Comparison of ENCODE assay signal across 14 cellular contexts in the genomic region with DNA sequence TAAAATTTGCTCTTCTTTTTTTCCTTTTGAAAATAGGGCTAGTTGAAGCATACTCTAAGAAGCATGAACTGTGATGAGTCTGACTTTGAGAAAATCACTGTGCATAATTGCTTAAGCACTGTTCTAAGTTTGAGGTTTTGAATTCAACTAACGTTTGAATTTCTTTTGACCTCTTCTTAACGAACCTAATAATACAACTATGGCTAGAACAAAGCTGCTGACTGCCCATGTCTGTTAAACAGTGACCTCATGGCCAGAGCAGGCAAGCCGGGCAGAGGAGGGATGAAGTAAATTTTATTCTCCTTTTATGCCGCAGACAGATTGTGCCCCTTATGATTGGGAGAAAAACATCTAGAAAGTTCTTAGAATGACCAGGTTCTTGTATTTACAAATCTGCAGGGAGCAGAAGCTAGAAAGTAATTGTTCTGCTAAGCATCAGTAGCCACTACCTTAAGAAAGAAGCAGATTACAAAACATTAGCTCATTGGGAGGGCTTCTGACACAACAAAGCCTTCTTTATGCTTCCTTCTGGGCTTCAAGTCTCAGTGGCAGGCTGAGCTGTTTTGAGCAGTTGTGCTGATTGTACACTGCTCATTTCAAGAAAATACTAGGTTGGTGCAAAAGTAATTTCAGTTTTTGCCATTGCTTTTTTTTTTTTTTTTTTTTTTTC.
DNase-seq lines count a peak whose midpoint lies in the region; ATAC-seq and TF ChIP-seq lines count a peak whose summit lies in the region.
"Had no signal": no experiment of that assay in that cellular context is flagged by ENCODE, and none has a peak within 500 bp of the region (broad histone marks: within the 10 kb centered on the region; RNA-seq: fewer than 3 reads in every experiment).

No MANE protein-coding gene starts in this region.

- intact Hi-C loops in A673 (cut with micrococcal nuclease; ENCODE audit: unreplicated experiment) = loop anchor here (10.0 kb wide), 2 partner anchors 434 to 824 kb away; partner anchors contain the start of gene LTBP1
- intact Hi-C loops in CD14-positive monocyte (cut with micrococcal nuclease) = no loop called here

- POLR2A ChIA-PET in A673 (lab: Charles Lee; ENCODE audit: low non-redundant PET) = no interaction called here

- H3K4me1 Mint-ChIP-seq in endodermal cell (peaks cover 8% of the 10 kb centered on the region), CD14-positive monocyte (peaks cover 2% of the 10 kb centered on the region)
- H3K4me1 Mint-ChIP-seq in stimulated activated effector memory CD8-positive, alpha-beta T cell treated with anti-CD3 and anti-CD28 coated beads, Interleukin-12 subunit alpha, Interleukin-12 subunit beta, amount 100 ng/mL, for 72 hours = no peaks in the 10 kb centered on the region

- H3K4me3 ChIP-seq in A673 (ENCODE audit: low read depth, low read length, poor library complexity, severe bottlenecking) = no peak overlapping the region
- H3K4me3 ChIP-seq in NB4 (ENCODE audit: low read depth, low read length) = no peak overlapping the region
- H3K4me3 ChIP-seq in endodermal cell (ENCODE audit: low read length) = no peak overlapping the region
- no peak overlapping the region for H3K4me3 ChIP-seq in mesenchymal stem cell (ENCODE audit: insufficient read depth in 1 of 2, low read depth in 1 of 2, low read length in 2 of 2)
- H3K4me3 ChIP-seq: hepatocyte, vagina had no signal

- H3K14ac ChIP-seq in mesenchymal stem cell (ENCODE audit: low read length in 2 of 2) = no peak overlapping the region

- no peaks in the 10 kb centered on the region for H3K4me1 ChIP-seq in A673 (ENCODE audit: insufficient read depth, low read length, poor library complexity, severe bottlenecking)
- H3K4me1 ChIP-seq in endodermal cell (ENCODE audit: control insufficient read depth, insufficient read depth, low read length) = no peaks in the 10 kb centered on the region
- peaks cover 2% of the 10 kb centered on the region for H3K4me1 ChIP-seq in mesenchymal stem cell (ENCODE audit: control insufficient read depth, insufficient read depth, low read depth, low read length)
- peaks cover 6% of the 10 kb centered on the region for H3K4me1 ChIP-seq in foreskin keratinocyte
- H3K4me1 ChIP-seq: vagina had no signal

- TF ChIP-seq CTCF in A673 (conservative IDR thresholded peaks at IDR 0.05; ENCODE audit: low read depth, low read length) = no peak
- TF ChIP-seq CTCF in NB4 (IDR thresholded peaks at IDR 0.05; ENCODE audit: low read depth, low read length) = no peak
- TF ChIP-seq CTCF in endodermal cell (conservative IDR thresholded peaks at IDR 0.05) = no peak
- no peak for TF ChIP-seq CTCF in foreskin keratinocyte (conservative IDR thresholded peaks at IDR 0.05)
- no peak for TF ChIP-seq CTCF in CD14-positive monocyte (IDR thresholded peaks at IDR 0.05)

- H2BK12ac ChIP-seq in mesenchymal stem cell (ENCODE audit: low read length in 2 of 2) = no peak overlapping the region

- ATAC-seq in foreskin keratinocyte = no peak
- ATAC-seq in HG03439 (IDR thresholded peaks at IDR 0.05; ENCODE audit: unreplicated experiment) = no peak
- ATAC-seq in stimulated activated effector memory CD8-positive, alpha-beta T cell treated with anti-CD3 and anti-CD28 coated beads, Interleukin-12 subunit alpha, Interleukin-12 subunit beta, amount 100 ng/mL, for 72 hours = no peak
- ATAC-seq: T-cell had no signal

- CTCF ChIA-PET in A673 (lab: Charles Lee) = interaction anchor here (0.7 kb wide), 2 partner anchors 14 to 99 kb away, joined by 3 to 12 read pairs; no protein-coding TSS in a partner anchor

- H4K91ac ChIP-seq in mesenchymal stem cell (ENCODE audit: low read length) = no peak overlapping the region

- no peak overlapping the region for H2AK5ac ChIP-seq in mesenchymal stem cell (ENCODE audit: low read length, severe bottlenecking)

- no peak overlapping the region for H2BK120ac ChIP-seq in mesenchymal stem cell (ENCODE audit: low read depth, low read length)

- H3K18ac ChIP-seq in mesenchymal stem cell (ENCODE audit: low read depth in 1 of 2, low read length in 2 of 2) = no peak overlapping the region

- H4K8ac ChIP-seq in mesenchymal stem cell (ENCODE audit: low read length) = no peak overlapping the region

- TF ChIP-seq POLR2A in NB4 (IDR thresholded peaks at IDR 0.05; ENCODE audit: extremely low read depth, insufficient read length) = no peak

- H3K36me3 Mint-ChIP-seq in endodermal cell (ENCODE audit: low read depth) (no peaks in the 10 kb centered on the region), CD14-positive monocyte (no peaks in the 10 kb centered on the region)
- H3K36me3 Mint-ChIP-seq in stimulated activated effector memory CD8-positive, alpha-beta T cell treated with anti-CD3 and anti-CD28 coated beads, Interleukin-12 subunit alpha, Interleukin-12 subunit beta, amount 100 ng/mL, for 72 hours = no peaks in the 10 kb centered on the region
- H3K36me3 Mint-ChIP-seq: T-cell had no signal

- H3K27me3 ChIP-seq in A673 (replicated peaks; ENCODE audit: insufficient read depth, low read depth, low read length, poor library complexity) = no peaks in the 10 kb centered on the region
- no peaks in the 10 kb centered on the region for H3K27me3 ChIP-seq in endodermal cell (ENCODE audit: control insufficient read depth, insufficient read depth, low read length, poor library complexity, severe bottlenecking)
- H3K27me3 ChIP-seq in mesenchymal stem cell (ENCODE audit: control insufficient read depth in 1 of 2, insufficient read depth in 1 of 2, low read length in 2 of 2) = no peaks in the 10 kb centered on the region
- H3K27me3 ChIP-seq in foreskin keratinocyte = no peaks in the 10 kb centered on the region
- H3K27me3 ChIP-seq: hepatocyte, vagina had no signal

- WGBS in endodermal cell (ENCODE audit: insufficient coverage in 1 of 2, insufficient read length in 1 of 2), 2 experiments = 61 to 88% methylated on average over 2 to 4 of the region's 4 CpGs
- WGBS in mesenchymal stem cell = 88% methylated on average over 2 of the region's 4 CpGs

- H3K4me2 ChIP-seq in mesenchymal stem cell (ENCODE audit: low read length, poor library complexity, severe bottlenecking) = no peak overlapping the region
- H3K4me2 ChIP-seq: hepatocyte had no signal

- H2BK5ac ChIP-seq in mesenchymal stem cell (ENCODE audit: low read depth, low read length, poor library complexity, severe bottlenecking) = no peak overlapping the region

- H3K9me3 Mint-ChIP-seq in endodermal cell (no peaks in the 10 kb centered on the region), CD14-positive monocyte (peaks cover 0 to 3% (median 0%) of the 10 kb centered on the region in 7 donors)
- no peaks in the 10 kb centered on the region for H3K9me3 Mint-ChIP-seq in stimulated activated effector memory CD8-positive, alpha-beta T cell treated with anti-CD3 and anti-CD28 coated beads, Interleukin-12 subunit alpha, Interleukin-12 subunit beta, amount 100 ng/mL, for 72 hours
- H3K9me3 Mint-ChIP-seq: T-cell had no signal

- no peak overlapping the region for H3K4me3 Mint-ChIP-seq in endodermal cell
- no peak overlapping the region for H3K4me3 Mint-ChIP-seq in stimulated activated effector memory CD8-positive, alpha-beta T cell treated with anti-CD3 and anti-CD28 coated beads, Interleukin-12 subunit alpha, Interleukin-12 subunit beta, amount 100 ng/mL, for 72 hours
- H3K4me3 Mint-ChIP-seq in CD14-positive monocyte = no peak overlapping the region
- H3K4me3 Mint-ChIP-seq: T-cell had no signal

- H2AFZ ChIP-seq in mesenchymal stem cell (ENCODE audit: low read depth, low read length) = no peak overlapping the region
- H2AFZ ChIP-seq: hepatocyte had no signal

- H3K79me1 ChIP-seq in mesenchymal stem cell (replicated peaks; ENCODE audit: low read length, poor library complexity, severe bottlenecking) = no peaks in the 10 kb centered on the region

- no peaks in the 10 kb centered on the region for H3K27me3 Mint-ChIP-seq in endodermal cell (ENCODE audit: insufficient read depth)
- peaks cover 0 to 5% (median 1%) of the 10 kb centered on the region in 3 donors for H3K27me3 Mint-ChIP-seq in CD14-positive monocyte (ENCODE audit: low read depth in 3 of 3)

- no peaks in the 10 kb centered on the region for H3K9me3 ChIP-seq in A673 (ENCODE audit: low read depth, low read length, poor library complexity, severe bottlenecking)
- no peaks in the 10 kb centered on the region for H3K9me3 ChIP-seq in endodermal cell (ENCODE audit: control insufficient read depth, low read length)
- H3K9me3 ChIP-seq in mesenchymal stem cell (ENCODE audit: control insufficient read depth, low read length) = no peaks in the 10 kb centered on the region
- H3K9me3 ChIP-seq: vagina had no signal

- H3K23ac ChIP-seq in mesenchymal stem cell (ENCODE audit: low read length in 2 of 2) = no peak overlapping the region

- no peak overlapping the region for H3K4ac ChIP-seq in mesenchymal stem cell (ENCODE audit: low read depth in 1 of 2, low read length in 2 of 2)

- no TSS peak for BruUV-seq in A673 (replicated peaks; lab: Mats Ljungman, UMichigan)

- peak; percentile 7 for DNase-seq in A673 (ENCODE audit: low spot score)
- peak; percentile 17 for DNase-seq in NB4 (ENCODE audit: low read depth)
- no peak for DNase-seq in endodermal cell
- DNase-seq in mesenchymal stem cell = peak; percentile 38
- no peak for DNase-seq in foreskin keratinocyte
- DNase-seq in stimulated activated effector memory CD8-positive, alpha-beta T cell treated with anti-CD3 and anti-CD28 coated beads, Interleukin-12 subunit alpha, Interleukin-12 subunit beta, amount 100 ng/mL, for 72 hours (ENCODE audit: low spot score in 2 of 2) = no peak
- no peak for DNase-seq in CD14-positive monocyte (ENCODE audit: low spot score)
- DNase-seq: dermis blood vessel endothelial cell, NCI-H1436 treated with DMSO at 0.1 percent for 48 hours, small intestine, T-cell had no signal

- H3K9ac ChIP-seq in endodermal cell (ENCODE audit: extremely low read depth, low read length, poor library complexity, severe bottlenecking) (no peak overlapping the region), mesenchymal stem cell (ENCODE audit: low read length) (no peak overlapping the region)

- H2BK15ac ChIP-seq in mesenchymal stem cell (ENCODE audit: low read depth, poor library complexity, severe bottlenecking) = no peak overlapping the region

- H3K27ac ChIP-seq in A673 (ENCODE audit: low read depth, low read length, poor library complexity, severe bottlenecking) (no peak overlapping the region), endodermal cell (ENCODE audit: low read depth, low read length) (peak overlapping the region; percentile 82), mesenchymal stem cell (ENCODE audit: low read length, poor library complexity, severe bottlenecking) (no peak overlapping the region), foreskin keratinocyte (no peak overlapping the region)
- H3K27ac ChIP-seq: hepatocyte, vagina had no signal

- H3K27ac Mint-ChIP-seq in endodermal cell = peak overlapping the region; percentile 13
- no peak overlapping the region for H3K27ac Mint-ChIP-seq in stimulated activated effector memory CD8-positive, alpha-beta T cell treated with anti-CD3 and anti-CD28 coated beads, Interleukin-12 subunit alpha, Interleukin-12 subunit beta, amount 100 ng/mL, for 72 hours
- H3K27ac Mint-ChIP-seq in CD14-positive monocyte = no peak overlapping the region
- H3K27ac Mint-ChIP-seq: T-cell had no signal

- no peaks in the 10 kb centered on the region for H3K36me3 ChIP-seq in A673 (ENCODE audit: insufficient read depth, low read length, poor library complexity, severe bottlenecking)
- H3K36me3 ChIP-seq in endodermal cell (ENCODE audit: control insufficient read depth, insufficient read depth, low read length) = no peaks in the 10 kb centered on the region
- H3K36me3 ChIP-seq in mesenchymal stem cell (ENCODE audit: control insufficient read depth in 1 of 2, insufficient read depth in 2 of 2, low read depth in 1 of 2, low read length in 2 of 2) = peaks cover 0 to 6% of the 10 kb centered on the region in 2 experiments
- H3K36me3 ChIP-seq: vagina had no signal

Comparison
In these comparisons a context has a peak if more than half of its experiments do, and no peak if none do; other contexts are left out.
1. DNase-seq: peak in A673 (single experiment), NB4 (single experiment) and mesenchymal stem cell (single experiment); none in endodermal cell (single experiment), foreskin keratinocyte (0 of 2), stimulated activated effector memory CD8-positive, alpha-beta T cell treated with anti-CD3 and anti-CD28 coated beads, Interleukin-12 subunit alpha, Interleukin-12 subunit beta, amount 100 ng/mL, for 72 hours (0 of 2) and CD14-positive monocyte (single experiment).